ENCODE assay signal across 17 cellular contexts in the genomic region with DNA sequence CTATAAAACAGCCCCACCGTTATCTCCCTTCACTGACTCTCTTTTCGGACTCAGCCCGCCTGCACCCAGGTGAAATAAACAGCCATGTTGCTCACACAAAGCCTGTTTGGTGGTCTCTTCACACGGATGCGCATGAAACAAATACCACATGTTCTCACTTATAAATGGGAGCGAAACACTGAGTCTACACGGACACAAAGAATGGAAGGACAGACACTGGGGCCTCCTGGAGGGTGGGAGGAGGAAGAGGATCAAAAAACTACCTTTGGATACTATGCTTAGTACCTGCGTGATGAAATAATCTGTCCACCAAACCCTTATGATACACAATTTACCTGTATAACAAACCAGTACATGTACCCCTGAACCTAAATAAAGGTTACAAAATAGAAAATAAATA.
"Had no signal": no experiment of that assay in that cellular context is flagged by ENCODE, and none has a peak within 500 bp of the region (broad histone marks: within the 10 kb centered on the region; RNA-seq: fewer than 3 reads in every experiment).

No MANE protein-coding gene starts in this region.

- H3K27ac ChIP-seq: dorsolateral prefrontal cortex, gastrocnemius medialis, heart right ventricle, psoas muscle, stomach, thoracic aorta, transverse colon had no signal

- H3K4me3 Mint-ChIP-seq: naive thymus-derived CD4-positive, alpha-beta T cell; nephron progenitor cell had no signal

- H3K9me3 ChIP-seq: gastrocnemius medialis, heart right ventricle, psoas muscle, stomach, thoracic aorta, transverse colon had no signal

- H3K36me3 ChIP-seq: gastrocnemius medialis, heart right ventricle, stomach, thoracic aorta, transverse colon had no signal

- H3K4me1 Mint-ChIP-seq: nephron progenitor cell had no signal

- ATAC-seq: esophagus mucosa; gastrocnemius medialis; heart right ventricle; naive thymus-derived CD4-positive, alpha-beta T cell; psoas muscle had no signal

- H3K27me3 ChIP-seq: dorsolateral prefrontal cortex, gastrocnemius medialis, heart right ventricle, stomach, transverse colon had no signal

- DNase-seq: cortex of kidney; dorsolateral prefrontal cortex; effector CD8-positive, alpha-beta T cell; gastrocnemius medialis; heart right ventricle; kidney glomerular epithelial cell; naive thymus-derived CD4-positive, alpha-beta T cell; nephron progenitor cell; psoas muscle; small intestine; stimulated activated CD4-positive, alpha-beta T cell treated with anti-CD3 and anti-CD28 coated beads, Interleukin-12 subunit alpha, Interleukin-12 subunit beta, amount 100 ng/mL, for 4 hours; stimulated activated naive CD4-positive, alpha-beta T cell; stomach; substantia nigra; transverse colon had no signal

- H3K4me1 ChIP-seq: gastrocnemius medialis, psoas muscle, stomach, transverse colon had no signal

- H3K4me3 ChIP-seq: dorsolateral prefrontal cortex, gastrocnemius medialis, heart right ventricle, psoas muscle, stomach, thoracic aorta, transverse colon had no signal

- H3K27ac Mint-ChIP-seq: nephron progenitor cell had no signal
